In the genomic region with DNA sequence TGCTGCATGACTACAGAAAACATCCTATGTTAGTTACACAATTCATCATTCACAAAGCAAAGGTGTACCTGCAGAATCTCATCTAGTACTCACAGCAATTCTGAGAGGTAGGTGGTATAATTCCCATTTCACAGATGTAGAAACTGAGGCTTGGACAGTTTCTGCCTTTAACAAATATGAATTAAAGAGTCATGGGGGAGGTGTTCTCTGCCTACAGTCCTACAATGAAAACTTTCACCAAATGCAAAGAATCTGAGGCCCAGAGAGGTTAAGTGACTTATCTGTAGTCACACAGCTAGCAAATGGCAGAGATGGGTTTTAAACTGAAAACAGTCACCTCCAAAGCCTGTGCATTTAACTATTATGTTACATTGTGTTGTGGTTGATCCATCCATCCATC, we compare ENCODE assay signal across 11 cellular contexts.
"Had no signal": no experiment of that assay in that cellular context is flagged by ENCODE, and none has a peak within 500 bp of the region (broad histone marks: within the 10 kb centered on the region; RNA-seq: fewer than 3 reads in every experiment).

No MANE protein-coding gene starts in this region.

- H3K9me3 Mint-ChIP-seq: GM23338, H9 had no signal

- H3K4me3 ChIP-seq: GM23248, GM23338, HAP-1 had no signal

- H3K27ac Mint-ChIP-seq: GM23338, H9, HFFc6 had no signal

- H3K4me1 ChIP-seq: HAP-1 had no signal

- ATAC-seq: GM23338, HCT116 had no signal

- H3K4me2 ChIP-seq: GM23338 had no signal

- FAIRE-seq: H1, H54 had no signal

- H3K36me3 ChIP-seq: HAP-1 had no signal

- H3K4me3 Mint-ChIP-seq: GM23338, H9, HFFc6 had no signal

- H2AFZ ChIP-seq: GM23248, GM23338 had no signal

- H3K9ac ChIP-seq: GM23248 had no signal

- DNase-seq: GM23248, GOT3, H7, H9, HCEC 1CT, HFFc6 had no signal

- H3K9me3 ChIP-seq: HAP-1 had no signal

- H3K4me1 Mint-ChIP-seq: GM23338, H9 had no signal

- H3K27ac ChIP-seq: GM23248 had no signal
